ENCODE assay signal across 17 cellular contexts in the genomic region with DNA sequence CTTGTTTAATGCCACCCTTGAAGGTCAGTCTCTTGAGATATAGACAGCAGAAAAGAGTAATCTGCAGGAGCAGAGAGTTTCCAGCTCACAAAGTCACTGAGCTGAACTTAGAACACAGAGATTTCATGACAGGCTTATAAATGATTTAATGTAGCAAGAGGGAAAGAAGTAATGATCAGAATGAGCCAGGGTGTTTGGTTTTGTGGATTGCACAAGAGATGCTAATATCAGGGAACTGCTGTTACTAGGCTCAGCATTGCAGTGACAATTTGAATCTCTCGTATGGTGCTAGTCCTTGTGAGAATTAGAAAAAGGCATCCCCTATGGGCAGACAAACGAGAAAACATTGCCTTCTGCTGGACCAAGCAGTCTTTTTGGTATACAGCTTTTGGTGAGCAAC.
DNase-seq lines count a peak whose midpoint lies in the region; ATAC-seq, FAIRE-seq and TF ChIP-seq lines count a peak whose summit lies in the region.
"Had no signal": no experiment of that assay in that cellular context is flagged by ENCODE, and none has a peak within 500 bp of the region (broad histone marks: within the 10 kb centered on the region; RNA-seq: fewer than 3 reads in every experiment).

No MANE protein-coding gene starts in this region.

- TF ChIP-seq RAD21 in HepG2 (CRISPR knock-in tag; IDR thresholded peaks at IDR 0.05), result no peak

- no peak for ATAC-seq in Right ventricle myocardium superior (ENCODE audit: poor library complexity)
- ATAC-seq in HepG2, result no peak
- ATAC-seq in aorta (ENCODE audit: low FRiP score), result peak; percentile 48
- ATAC-seq in naive thymus-derived CD4-positive, alpha-beta T cell, result no peak
- no peak for ATAC-seq in HG03521 (IDR thresholded peaks at IDR 0.05; ENCODE audit: unreplicated experiment)

- H3K27ac ChIP-seq in cardiac muscle cell (peak overlapping the region; percentile 36), HepG2 (ENCODE audit: extremely low read length, insufficient read depth, low read length) (no peak overlapping the region), aorta (ENCODE audit: low read depth in 1 of 2, low read length in 2 of 2) (no peak overlapping the region), testis (no peak overlapping the region)
- no peak overlapping the region for H3K27ac ChIP-seq in naive thymus-derived CD4-positive, alpha-beta T cell (ENCODE audit: low read depth, low read length)
- H3K27ac ChIP-seq: 22Rv1, BLaER1, HL-60 had no signal

- TF ChIP-seq CTCF in cardiac muscle cell (IDR thresholded peaks at IDR 0.05; ENCODE audit: low read depth, low read length) (no peak), HepG2 (CRISPR knock-in tag; IDR thresholded peaks at IDR 0.05) (no peak), testis (IDR thresholded peaks at IDR 0.05) (no peak)

- H3K79me2 ChIP-seq in HepG2 (ENCODE audit: insufficient read depth, low read length), result no peaks in the 10 kb centered on the region

- H3K27me3 Mint-ChIP-seq in naive thymus-derived CD4-positive, alpha-beta T cell, result peaks cover 0 to 9% (median 0%) of the 10 kb centered on the region in 5 donors

- H3K4me1 Mint-ChIP-seq in naive thymus-derived CD4-positive, alpha-beta T cell, result peaks cover 3 to 31% (median 17%) of the 10 kb centered on the region in 7 donors

- CTCF ChIA-PET in HepG2 (lab: Yijun Ruan, JAX; ENCODE audit: low intra/inter-chr PET ratio, low total read pairs), result no interaction called here
- CTCF ChIA-PET in naive thymus-derived CD4-positive, alpha-beta T cell (lab: Charles Lee), result interaction anchor here (0.8 kb wide), 1 partner anchor 733 kb away, joined by 3 read pairs; no protein-coding TSS in a partner anchor

- TF ChIP-seq POLR2A in HepG2 (IDR thresholded peaks at IDR 0.05; ENCODE audit: insufficient read depth in 1 of 2, low read depth in 2 of 2, low read length in 2 of 2) (no peak), testis (IDR thresholded peaks at IDR 0.05) (no peak)

- H3K4me3 Mint-ChIP-seq in naive thymus-derived CD4-positive, alpha-beta T cell, result no peak overlapping the region
- H3K4me3 Mint-ChIP-seq: CD8-positive, alpha-beta memory T cell had no signal

- no peak overlapping the region for H2AFZ ChIP-seq in HepG2 (ENCODE audit: low read length)

- peaks cover 0 to 6% (median 0%) of the 10 kb centered on the region in 11 donors for H3K9me3 Mint-ChIP-seq in naive thymus-derived CD4-positive, alpha-beta T cell

- in situ Hi-C loops in HepG2 (cut with HindIII; ENCODE audit: extremely low pct_ligation_motif_present, low pct_unique_long_range_greater_than_20kb), result loop anchor here (25.0 kb wide), 1 partner anchor 701 kb away; no protein-coding TSS in a partner anchor

- H3K4me3 ChIP-seq in cardiac muscle cell, result no peak overlapping the region
- H3K4me3 ChIP-seq in HepG2 (replicated peaks in 1 of 3; ENCODE audit: insufficient read depth in 1 of 3, low read depth in 2 of 3, low read length in 3 of 3), result no peak overlapping the region
- H3K4me3 ChIP-seq in aorta (ENCODE audit: low read length in 2 of 2), result no peak overlapping the region
- H3K4me3 ChIP-seq in testis, result no peak overlapping the region
- H3K4me3 ChIP-seq in naive thymus-derived CD4-positive, alpha-beta T cell (ENCODE audit: low read length), result no peak overlapping the region
- H3K4me3 ChIP-seq: BLaER1, HAP-1 had no signal

- H3K27me3 ChIP-seq in cardiac muscle cell (no peaks in the 10 kb centered on the region), HepG2 (ENCODE audit: control insufficient read depth in 1 of 2, insufficient read depth in 2 of 2, low read length in 2 of 2) (no peaks in the 10 kb centered on the region), aorta (ENCODE audit: control insufficient read depth in 1 of 2, insufficient read depth in 2 of 2, low read length in 1 of 2) (no peaks in the 10 kb centered on the region), testis (no peaks in the 10 kb centered on the region)
- no peaks in the 10 kb centered on the region for H3K27me3 ChIP-seq in naive thymus-derived CD4-positive, alpha-beta T cell (ENCODE audit: control insufficient read depth in 2 of 2, insufficient read depth in 2 of 2, low read length in 2 of 2)
- H3K27me3 ChIP-seq: BLaER1 had no signal

- no peak for FAIRE-seq in HepG2 (lab: Jason Lieb, UNC)
- FAIRE-seq: H1 had no signal

- H3K9me3 ChIP-seq in cardiac muscle cell (ENCODE audit: low read depth) (no peaks in the 10 kb centered on the region), HepG2 (ENCODE audit: low read length) (no peaks in the 10 kb centered on the region), aorta (ENCODE audit: control insufficient read depth, low read length) (no peaks in the 10 kb centered on the region), testis (no peaks in the 10 kb centered on the region)
- H3K9me3 ChIP-seq in naive thymus-derived CD4-positive, alpha-beta T cell (ENCODE audit: control insufficient read depth in 2 of 3, low read length in 3 of 3), result no peaks in the 10 kb centered on the region
- H3K9me3 ChIP-seq: BLaER1, HAP-1 had no signal

- H3K27ac Mint-ChIP-seq in naive thymus-derived CD4-positive, alpha-beta T cell, result no peak overlapping the region
- H3K27ac Mint-ChIP-seq: CD8-positive, alpha-beta memory T cell had no signal

- TF ChIP-seq EP300 in HepG2 (IDR thresholded peaks at IDR 0.05; ENCODE audit: low read depth in 2 of 2, low read length in 2 of 2), result no peak
- TF ChIP-seq EP300 in HepG2 (CRISPR knock-in tag; IDR thresholded peaks at IDR 0.05; ENCODE audit: borderline replicate concordance), result no peak

- H3K4me2 ChIP-seq in HepG2 (ENCODE audit: low read depth, low read length), result no peak overlapping the region
- H3K4me2 ChIP-seq: BLaER1 had no signal

- intact Hi-C loops in Right ventricle myocardium superior (cut with DNase I), result no loop called here
- intact Hi-C loops in HepG2 (cut with micrococcal nuclease; ENCODE audit: unreplicated experiment), result no loop called here
- intact Hi-C loops in aorta (cut with DNase I), result loop anchor here in 1 of 2 donors (10.0 kb wide), 1 partner anchor 47 kb away; no protein-coding TSS in a partner anchor
- intact Hi-C loops in testis (cut with DNase I; ENCODE audit: low total_unique reads), result no loop called here
- intact Hi-C loops in naive thymus-derived CD4-positive, alpha-beta T cell (cut with micrococcal nuclease), result no loop called here

- DNase-seq in cardiac muscle cell (ENCODE audit: low read depth in 1 of 2, low spot score in 1 of 2) (no peak), Right ventricle myocardium superior (no peak), HepG2 (ENCODE audit: low spot score) (no peak), renal cortical epithelial cell (ENCODE audit: low read depth) (peak; percentile 63), aorta (no peak), testis (no peak)
- no peak for DNase-seq in naive thymus-derived CD4-positive, alpha-beta T cell
- DNase-seq: AML-193; CD8-positive, alpha-beta memory T cell; DMS53; GF-D8 had no signal

- POLR2A ChIA-PET in HepG2 (lab: Yijun Ruan, JAX), result no interaction called here
- POLR2A ChIA-PET in naive thymus-derived CD4-positive, alpha-beta T cell (lab: Charles Lee), result no interaction called here

- H3K36me3 ChIP-seq in cardiac muscle cell (no peaks in the 10 kb centered on the region), HepG2 (replicated peaks in 1 of 2; ENCODE audit: control insufficient read depth in 1 of 2, insufficient read depth in 2 of 2, low read length in 2 of 2) (no peaks in the 10 kb centered on the region), aorta (ENCODE audit: control insufficient read depth in 1 of 2, insufficient read depth in 2 of 2, low read length in 1 of 2) (no peaks in the 10 kb centered on the region), testis (ENCODE audit: low read depth, missing control alignments) (no peaks in the 10 kb centered on the region)
- H3K36me3 ChIP-seq in naive thymus-derived CD4-positive, alpha-beta T cell (ENCODE audit: control insufficient read depth in 2 of 3, insufficient read depth in 3 of 3, low read length in 3 of 3), result no peaks in the 10 kb centered on the region
- H3K36me3 ChIP-seq: BLaER1, HAP-1 had no signal

- no peaks in the 10 kb centered on the region for H4K20me1 ChIP-seq in HepG2 (ENCODE audit: insufficient read depth, low read length)
- H4K20me1 ChIP-seq: BLaER1 had no signal

- H3K4me1 ChIP-seq in cardiac muscle cell (ENCODE audit: low read depth) (peaks cover 6% of the 10 kb centered on the region), HepG2 (ENCODE audit: insufficient read depth, low read length) (no peaks in the 10 kb centered on the region), aorta (ENCODE audit: control insufficient read depth in 1 of 2, insufficient read depth in 2 of 2, low read length in 2 of 2) (no peaks in the 10 kb centered on the region), testis (no peaks in the 10 kb centered on the region)
- H3K4me1 ChIP-seq in naive thymus-derived CD4-positive, alpha-beta T cell (ENCODE audit: control insufficient read depth in 2 of 2, insufficient read depth in 2 of 2, low read length in 2 of 2), result no peaks in the 10 kb centered on the region
- H3K4me1 ChIP-seq: BLaER1, HAP-1 had no signal

- H3K36me3 Mint-ChIP-seq in naive thymus-derived CD4-positive, alpha-beta T cell, result peaks cover 0 to 3% (median 0%) of the 10 kb centered on the region in 5 donors

- BruUV-seq in HepG2 (replicated peaks; lab: Mats Ljungman, UMichigan), result no TSS peak

- no peak overlapping the region for H3K9ac ChIP-seq in HepG2 (ENCODE audit: insufficient read depth, low read depth, low read length)
- H3K9ac ChIP-seq: BLaER1 had no signal

- 30% methylated on average over 2 of the region's 2 CpGs for WGBS in HepG2 (ENCODE audit: low lambda C conversion rate)
- 78 to 80% methylated on average over 2 of the region's 2 CpGs for WGBS in aorta, 2 donors
- WGBS in testis, 2 donors, result 85 to 91% methylated on average over 2 of the region's 2 CpGs

TF ChIP-seq in HepG2, 621 proteins besides CTCF, POLR2A, EP300 and RAD21:
- TF ChIP-seq, protein P1, sequence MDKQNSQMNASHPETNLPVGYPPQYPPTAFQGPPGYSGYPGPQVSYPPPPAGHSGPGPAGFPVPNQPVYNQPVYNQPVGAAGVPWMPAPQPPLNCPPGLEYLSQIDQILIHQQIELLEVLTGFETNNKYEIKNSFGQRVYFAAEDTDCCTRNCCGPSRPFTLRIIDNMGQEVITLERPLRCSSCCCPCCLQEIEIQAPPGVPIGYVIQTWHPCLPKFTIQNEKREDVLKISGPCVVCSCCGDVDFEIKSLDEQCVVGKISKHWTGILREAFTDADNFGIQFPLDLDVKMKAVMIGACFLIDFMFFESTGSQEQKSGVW (CRISPR knock-in tag; IDR thresholded peaks at IDR 0.05; ENCODE audit: borderline replicate concordance), result no peak
- TF ChIP-seq ZBTB20 (CRISPR knock-in tag; IDR thresholded peaks at IDR 0.05; ENCODE audit: borderline replicate concordance, low read depth), result no peak
- TF ChIP-seq RARA (CRISPR knock-in tag; IDR thresholded peaks at IDR 0.05), result no peak
- TF ChIP-seq CEBPB (IDR thresholded peaks at IDR 0.05; ENCODE audit: borderline replicate concordance, low read depth, low read length), result peak; percentile 28; the same call in 1 of the 2 replicates
